Comparison of ENCODE assay signal across 1 cellular context in genomic region chr2:75710577-75711253, GRCh38.
TF ChIP-seq lines count a peak whose summit lies in the region.

Gene GCFC2, minus strand, starts transcription at chr2:75710915. Its CDS starts 60 bp downstream, at chr2:75710855.

TF ChIP-seq in K562, 482 proteins besides CTCF, POLR2A, EP300 and RAD21 (continued from another document):
- TF ChIP-seq FOXM1 (IDR thresholded peaks at IDR 0.05; ENCODE audit: low read depth) (no peak), FOXM1 (CRISPR knock-in tag; IDR thresholded peaks at IDR 0.05; ENCODE audit: low read depth) (peak; percentile 59; the same call in 1 of the 2 replicates), NR2C2 (CRISPR knock-in tag; IDR thresholded peaks at IDR 0.05) (peak; percentile 84), NR2C2 (tag; IDR thresholded peaks at IDR 0.05) (peak; percentile 56; the same call in 1 of the 2 replicates), ETV6 (IDR thresholded peaks at IDR 0.05; ENCODE audit: borderline replicate concordance in 1 of 2, low read depth in 2 of 2, low read length in 1 of 2) (no peak), ETV6 (CRISPR knock-in tag; IDR thresholded peaks at IDR 0.05; ENCODE audit: borderline replicate concordance) (peak; percentile 92; the same call in 1 of the 2 replicates), KHSRP (IDR thresholded peaks at IDR 0.05) (no peak), KAT7 (CRISPR knock-in tag; IDR thresholded peaks at IDR 0.05; ENCODE audit: borderline replicate concordance) (peak; percentile 74; the same call in 1 of the 2 replicates), EP400 (IDR thresholded peaks at IDR 0.05) (peak; percentile 96), HNRNPLL (IDR thresholded peaks at IDR 0.05; ENCODE audit: low read depth, low read length, poor library complexity, severe bottlenecking) (peak; percentile 75), PATZ1 (CRISPR knock-in tag; IDR thresholded peaks at IDR 0.05; ENCODE audit: borderline replicate concordance) (no peak), PHF20 (IDR thresholded peaks at IDR 0.05; ENCODE audit: partially characterized antibody) (peak; percentile 75), MYC (IDR thresholded peaks at IDR 0.05; ENCODE audit: low read depth, low read length) (peak; percentile 98), MYC (CRISPR knock-in tag; IDR thresholded peaks at IDR 0.05; ENCODE audit: borderline replicate concordance, low read depth) (peak; percentile 32; the same call in 1 of the 2 replicates), ZC3H11A (IDR thresholded peaks at IDR 0.05; ENCODE audit: low read depth, low read length) (no peak), CCNT2 (IDR thresholded peaks at IDR 0.05; ENCODE audit: borderline replicate concordance, extremely low read depth, insufficient read length, low read depth, low read length) (peak; percentile 82), HMGN3 (IDR thresholded peaks at IDR 0.05; ENCODE audit: borderline replicate concordance, extremely low read depth, insufficient read length, low read depth, low read length) (peak; percentile 87), RBM14 (IDR thresholded peaks at IDR 0.05; ENCODE audit: borderline replicate concordance, insufficient read depth, low read depth, low read length) (0 out of 2 replicates have a peak, but pooled peaks have one; percentile 42), ZBTB1 (CRISPR knock-in tag; IDR thresholded peaks at IDR 0.05; ENCODE audit: borderline replicate concordance, low read depth) (peak; percentile 90), DMBX1 (CRISPR knock-in tag; IDR thresholded peaks at IDR 0.05; ENCODE audit: borderline replicate concordance) (0 out of 2 replicates have a peak, but pooled peaks have one; percentile 55), SOX6 (IDR thresholded peaks at IDR 0.05) (peak; percentile 45), ZNF316 (IDR thresholded peaks at IDR 0.05) (peak; percentile 87), ZNF224 (CRISPR knock-in tag; IDR thresholded peaks at IDR 0.05) (peak; percentile 94; the same call in 1 of the 2 replicates), ATF1 (CRISPR knock-in tag; IDR thresholded peaks at IDR 0.05) (no peak), ATF1 (tag; IDR thresholded peaks at IDR 0.05) (peak; percentile 45; the same call in 1 of the 2 replicates), FOXP1 (CRISPR knock-in tag; IDR thresholded peaks at IDR 0.05) (peak; percentile 98), GATAD2A (IDR thresholded peaks at IDR 0.05) (0 out of 2 replicates have a peak, but pooled peaks have one; percentile 34), UBTF (IDR thresholded peaks at IDR 0.05; ENCODE audit: borderline replicate concordance in 1 of 2, low read depth in 2 of 2, low read length in 2 of 2) (peak; percentile 97), MLLT1 (IDR thresholded peaks at IDR 0.05) (peak in 1 of 2 experiments; percentile 60; a peak in 1 of 4 replicates), ELF1 (tag; IDR thresholded peaks at IDR 0.05) (peak; percentile 79), MCM7 (IDR thresholded peaks at IDR 0.05) (no peak), SIX5 (IDR thresholded peaks at IDR 0.05; ENCODE audit: borderline replicate concordance in 1 of 2, insufficient read depth in 1 of 2, low read depth in 1 of 2, low read length in 2 of 2) (peak in 1 of 2 experiments; percentile 18; a peak in 1 of 4 replicates)
- TF ChIP-seq, protein P1, sequence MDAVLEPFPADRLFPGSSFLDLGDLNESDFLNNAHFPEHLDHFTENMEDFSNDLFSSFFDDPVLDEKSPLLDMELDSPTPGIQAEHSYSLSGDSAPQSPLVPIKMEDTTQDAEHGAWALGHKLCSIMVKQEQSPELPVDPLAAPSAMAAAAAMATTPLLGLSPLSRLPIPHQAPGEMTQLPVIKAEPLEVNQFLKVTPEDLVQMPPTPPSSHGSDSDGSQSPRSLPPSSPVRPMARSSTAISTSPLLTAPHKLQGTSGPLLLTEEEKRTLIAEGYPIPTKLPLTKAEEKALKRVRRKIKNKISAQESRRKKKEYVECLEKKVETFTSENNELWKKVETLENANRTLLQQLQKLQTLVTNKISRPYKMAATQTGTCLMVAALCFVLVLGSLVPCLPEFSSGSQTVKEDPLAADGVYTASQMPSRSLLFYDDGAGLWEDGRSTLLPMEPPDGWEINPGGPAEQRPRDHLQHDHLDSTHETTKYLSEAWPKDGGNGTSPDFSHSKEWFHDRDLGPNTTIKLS (IDR thresholded peaks at IDR 0.05; ENCODE audit: borderline replicate concordance, low read depth): peak; percentile 95
